1 cellular context compared by ENCODE assay signal in the genomic region with DNA sequence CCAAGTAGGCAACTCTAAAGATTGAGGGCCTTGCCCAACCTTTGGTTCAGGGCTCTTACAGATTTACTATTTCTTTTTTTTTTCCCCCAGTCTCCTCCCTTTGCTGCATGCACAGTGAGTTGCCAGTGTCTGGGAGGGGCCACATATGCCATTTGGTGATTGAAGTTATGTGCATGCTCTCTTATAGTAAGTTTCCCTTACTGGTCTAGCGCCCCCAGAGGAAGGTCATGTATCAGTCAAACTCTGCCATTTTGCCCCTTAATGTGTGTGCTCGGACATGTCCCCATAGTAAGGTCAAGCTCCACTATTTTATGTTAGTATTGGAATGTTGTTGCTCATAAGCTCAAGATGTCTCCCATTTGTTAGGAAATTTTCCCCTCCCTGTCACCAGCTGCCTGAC.
TF ChIP-seq lines count a peak whose summit lies in the region.

No MANE protein-coding gene starts in this region.

TF ChIP-seq in GM12878, 131 proteins besides CTCF, POLR2A, EP300 and RAD21 (continued from another document):
- no peak for TF ChIP-seq SREBF1 (IDR thresholded peaks at IDR 0.05; ENCODE audit: low read length)
- no peak for TF ChIP-seq KDM1A (IDR thresholded peaks at IDR 0.05; ENCODE audit: borderline replicate concordance)
- TF ChIP-seq TBL1XR1 (IDR thresholded peaks at IDR 0.05; ENCODE audit: low read depth, low read length) = no peak
- TF ChIP-seq, protein P1, sequence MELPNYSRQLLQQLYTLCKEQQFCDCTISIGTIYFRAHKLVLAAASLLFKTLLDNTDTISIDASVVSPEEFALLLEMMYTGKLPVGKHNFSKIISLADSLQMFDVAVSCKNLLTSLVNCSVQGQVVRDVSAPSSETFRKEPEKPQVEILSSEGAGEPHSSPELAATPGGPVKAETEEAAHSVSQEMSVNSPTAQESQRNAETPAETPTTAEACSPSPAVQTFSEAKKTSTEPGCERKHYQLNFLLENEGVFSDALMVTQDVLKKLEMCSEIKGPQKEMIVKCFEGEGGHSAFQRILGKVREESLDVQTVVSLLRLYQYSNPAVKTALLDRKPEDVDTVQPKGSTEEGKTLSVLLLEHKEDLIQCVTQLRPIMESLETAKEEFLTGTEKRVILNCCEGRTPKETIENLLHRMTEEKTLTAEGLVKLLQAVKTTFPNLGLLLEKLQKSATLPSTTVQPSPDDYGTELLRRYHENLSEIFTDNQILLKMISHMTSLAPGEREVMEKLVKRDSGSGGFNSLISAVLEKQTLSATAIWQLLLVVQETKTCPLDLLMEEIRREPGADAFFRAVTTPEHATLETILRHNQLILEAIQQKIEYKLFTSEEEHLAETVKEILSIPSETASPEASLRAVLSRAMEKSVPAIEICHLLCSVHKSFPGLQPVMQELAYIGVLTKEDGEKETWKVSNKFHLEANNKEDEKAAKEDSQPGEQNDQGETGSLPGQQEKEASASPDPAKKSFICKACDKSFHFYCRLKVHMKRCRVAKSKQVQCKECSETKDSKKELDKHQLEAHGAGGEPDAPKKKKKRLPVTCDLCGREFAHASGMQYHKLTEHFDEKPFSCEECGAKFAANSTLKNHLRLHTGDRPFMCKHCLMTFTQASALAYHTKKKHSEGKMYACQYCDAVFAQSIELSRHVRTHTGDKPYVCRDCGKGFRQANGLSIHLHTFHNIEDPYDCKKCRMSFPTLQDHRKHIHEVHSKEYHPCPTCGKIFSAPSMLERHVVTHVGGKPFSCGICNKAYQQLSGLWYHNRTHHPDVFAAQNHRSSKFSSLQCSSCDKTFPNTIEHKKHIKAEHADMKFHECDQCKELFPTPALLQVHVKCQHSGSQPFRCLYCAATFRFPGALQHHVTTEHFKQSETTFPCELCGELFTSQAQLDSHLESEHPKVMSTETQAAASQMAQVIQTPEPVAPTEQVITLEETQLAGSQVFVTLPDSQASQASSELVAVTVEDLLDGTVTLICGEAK (IDR thresholded peaks at IDR 0.05; ENCODE audit: borderline replicate concordance) = no peak
- TF ChIP-seq MYC (IDR thresholded peaks at IDR 0.05; ENCODE audit: insufficient read depth, insufficient read length, insufficient replicate concordance, low read length, severe bottlenecking) = no peak
- TF ChIP-seq, protein P2, sequence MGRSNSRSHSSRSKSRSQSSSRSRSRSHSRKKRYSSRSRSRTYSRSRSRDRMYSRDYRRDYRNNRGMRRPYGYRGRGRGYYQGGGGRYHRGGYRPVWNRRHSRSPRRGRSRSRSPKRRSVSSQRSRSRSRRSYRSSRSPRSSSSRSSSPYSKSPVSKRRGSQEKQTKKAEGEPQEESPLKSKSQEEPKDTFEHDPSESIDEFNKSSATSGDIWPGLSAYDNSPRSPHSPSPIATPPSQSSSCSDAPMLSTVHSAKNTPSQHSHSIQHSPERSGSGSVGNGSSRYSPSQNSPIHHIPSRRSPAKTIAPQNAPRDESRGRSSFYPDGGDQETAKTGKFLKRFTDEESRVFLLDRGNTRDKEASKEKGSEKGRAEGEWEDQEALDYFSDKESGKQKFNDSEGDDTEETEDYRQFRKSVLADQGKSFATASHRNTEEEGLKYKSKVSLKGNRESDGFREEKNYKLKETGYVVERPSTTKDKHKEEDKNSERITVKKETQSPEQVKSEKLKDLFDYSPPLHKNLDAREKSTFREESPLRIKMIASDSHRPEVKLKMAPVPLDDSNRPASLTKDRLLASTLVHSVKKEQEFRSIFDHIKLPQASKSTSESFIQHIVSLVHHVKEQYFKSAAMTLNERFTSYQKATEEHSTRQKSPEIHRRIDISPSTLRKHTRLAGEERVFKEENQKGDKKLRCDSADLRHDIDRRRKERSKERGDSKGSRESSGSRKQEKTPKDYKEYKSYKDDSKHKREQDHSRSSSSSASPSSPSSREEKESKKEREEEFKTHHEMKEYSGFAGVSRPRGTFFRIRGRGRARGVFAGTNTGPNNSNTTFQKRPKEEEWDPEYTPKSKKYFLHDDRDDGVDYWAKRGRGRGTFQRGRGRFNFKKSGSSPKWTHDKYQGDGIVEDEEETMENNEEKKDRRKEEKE (IDR thresholded peaks at IDR 0.05) = no peak
- no peak for TF ChIP-seq EED (IDR thresholded peaks at IDR 0.05; ENCODE audit: low read depth)
